Comparison of ENCODE assay signal across 8 cellular contexts in the genomic region with DNA sequence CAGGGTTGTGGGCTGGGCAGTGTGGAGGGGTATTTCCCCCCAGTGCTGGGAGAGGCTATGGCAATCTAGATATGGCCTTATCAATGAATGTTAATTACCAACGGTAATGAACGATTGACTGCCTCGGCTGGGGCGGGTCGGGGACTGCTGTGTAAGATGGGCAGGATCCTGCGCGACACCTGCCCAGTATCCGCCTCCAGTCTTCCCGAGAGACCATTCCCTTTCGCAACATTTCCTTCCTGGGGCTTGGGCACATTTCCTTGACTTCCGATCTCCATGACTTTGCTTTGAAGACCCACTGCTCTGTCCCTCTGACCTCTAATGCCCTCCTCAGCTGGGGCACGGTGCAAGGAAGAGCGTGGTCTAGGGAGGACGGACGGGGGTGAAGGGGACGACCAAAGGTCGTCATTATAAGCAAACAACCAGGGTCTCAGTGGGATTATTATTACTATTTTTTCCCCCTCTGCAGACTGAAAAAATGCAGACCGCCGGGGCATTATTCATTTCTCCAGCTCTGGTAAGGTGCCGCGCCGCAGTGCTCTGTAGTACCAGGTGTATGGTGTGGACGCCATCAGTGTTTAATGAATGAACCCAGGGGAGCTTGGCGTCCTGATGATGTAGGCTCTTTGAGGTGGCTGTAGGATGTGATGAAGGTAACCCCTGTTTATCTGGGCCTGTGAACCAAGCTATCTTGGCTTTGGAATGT. TPM values are rescaled to one million over a fixed set of nuclear protein-coding genes. Genes with fewer than 3 reads are reported as not detected.
DNase-seq lines count a peak whose midpoint lies in the region; ATAC-seq lines count a peak whose summit lies in the region.

No MANE protein-coding gene starts in this region.

- H3K9me3 ChIP-seq in iPS-18c (ENCODE audit: control insufficient read depth, insufficient read depth, low read length), result no peaks in the 10 kb centered on the region

- peaks cover 33% of the 10 kb centered on the region for H3K4me1 Mint-ChIP-seq in activated naive CD4-positive, alpha-beta T cell treated with anti-CD3 and anti-CD28 coated beads, Interleukin-2, amount 10 ng/mL, durations not matched to agents 7 days and 5 days
- peaks cover 20% of the 10 kb centered on the region for H3K4me1 Mint-ChIP-seq in activated T-helper 2 cell treated with anti-CD3 and anti-CD28 coated beads, Interferon-gamma antibody, Interleukin-2, Interleukin-4, amounts not matched to agents 10 μg/mL and 5 μg/mL and 100 μg/mL, durations not matched to agents 14 hours and 24 hours and 36 hours (ENCODE audit: low read depth)

- peak; percentile 24 for DNase-seq in activated naive CD4-positive, alpha-beta T cell treated with anti-CD3 and anti-CD28 coated beads, Interleukin-2, amount 10 ng/mL, durations not matched to agents 7 days and 5 days
- no peak for DNase-seq in activated naive CD4-positive, alpha-beta T cell treated with Interleukin-2 at 50 U/mL for 16 hours
- no peak for DNase-seq in activated T-helper 2 cell treated with anti-CD3 and anti-CD28 coated beads, Interferon-gamma antibody, Interleukin-2, Interleukin-4, amounts not matched to agents 10 μg/mL and 5 μg/mL and 100 μg/mL, durations not matched to agents 14 hours and 24 hours and 36 hours (ENCODE audit: low spot score)
- DNase-seq in substantia nigra (lab: John Stamatoyannopoulos, UW), result no peak
- DNase-seq in DMS153 (lab: John Stamatoyannopoulos, UW), result no peak
- DNase-seq in stimulated activated CD8-positive, alpha-beta memory T cell treated with anti-CD3 and anti-CD28 coated beads, Interleukin-4, amount 100 ng/mL, for 48 hours, result no peak

- intact Hi-C loops in activated T-helper 2 cell treated with anti-CD3 and anti-CD28 coated beads, Interferon-gamma antibody, Interleukin-2, Interleukin-4, amounts not matched to agents 10 μg/mL and 5 μg/mL and 100 μg/mL, durations not matched to agents 14 hours and 24 hours and 36 hours (cut with micrococcal nuclease), result loop anchor here (1.0 to 5.0 kb wide), 4 partner anchors 15 to 139 kb away; a partner anchor contains a TSS

- no peaks in the 10 kb centered on the region for H3K27me3 Mint-ChIP-seq in activated naive CD4-positive, alpha-beta T cell treated with anti-CD3 and anti-CD28 coated beads, Interleukin-2, amount 10 ng/mL, durations not matched to agents 7 days and 5 days
- H3K27me3 Mint-ChIP-seq in activated T-helper 2 cell treated with anti-CD3 and anti-CD28 coated beads, Interferon-gamma antibody, Interleukin-2, Interleukin-4, amounts not matched to agents 10 μg/mL and 5 μg/mL and 100 μg/mL, durations not matched to agents 14 hours and 24 hours and 36 hours (ENCODE audit: low read depth), result no peaks in the 10 kb centered on the region

- peak overlapping the region; percentile 42 for H3K27ac ChIP-seq in substantia nigra (ENCODE audit: low read depth, low read length, poor library complexity, severe bottlenecking)

- peak overlapping the region; percentile 87 for H3K27ac Mint-ChIP-seq in activated naive CD4-positive, alpha-beta T cell treated with anti-CD3 and anti-CD28 coated beads, Interleukin-2, amount 10 ng/mL, durations not matched to agents 7 days and 5 days
- peak overlapping the region; percentile 92 for H3K27ac Mint-ChIP-seq in activated T-helper 2 cell treated with anti-CD3 and anti-CD28 coated beads, Interferon-gamma antibody, Interleukin-2, Interleukin-4, amounts not matched to agents 10 μg/mL and 5 μg/mL and 100 μg/mL, durations not matched to agents 14 hours and 24 hours and 36 hours

- peaks cover 13% of the 10 kb centered on the region for H3K36me3 Mint-ChIP-seq in activated naive CD4-positive, alpha-beta T cell treated with anti-CD3 and anti-CD28 coated beads, Interleukin-2, amount 10 ng/mL, durations not matched to agents 7 days and 5 days
- H3K36me3 Mint-ChIP-seq in activated T-helper 2 cell treated with anti-CD3 and anti-CD28 coated beads, Interferon-gamma antibody, Interleukin-2, Interleukin-4, amounts not matched to agents 10 μg/mL and 5 μg/mL and 100 μg/mL, durations not matched to agents 14 hours and 24 hours and 36 hours (ENCODE audit: low read depth), result peaks cover 35% of the 10 kb centered on the region

- no peaks in the 10 kb centered on the region for H3K9me3 Mint-ChIP-seq in activated naive CD4-positive, alpha-beta T cell treated with anti-CD3 and anti-CD28 coated beads, Interleukin-2, amount 10 ng/mL, durations not matched to agents 7 days and 5 days
- no peaks in the 10 kb centered on the region for H3K9me3 Mint-ChIP-seq in activated T-helper 2 cell treated with anti-CD3 and anti-CD28 coated beads, Interferon-gamma antibody, Interleukin-2, Interleukin-4, amounts not matched to agents 10 μg/mL and 5 μg/mL and 100 μg/mL, durations not matched to agents 14 hours and 24 hours and 36 hours

- CTCF ChIA-PET in activated naive CD4-positive, alpha-beta T cell treated with anti-CD3 and anti-CD28 coated beads, Interleukin-2, amount 10 ng/mL, durations not matched to agents 7 days and 5 days (lab: Charles Lee), result interaction anchor here (1.1 to 1.9 kb wide), 5 partner anchors 14 to 139 kb away, joined by 3 to 7 read pairs (median 4); no protein-coding TSS in a partner anchor

- H3K4me3 Mint-ChIP-seq in activated naive CD4-positive, alpha-beta T cell treated with anti-CD3 and anti-CD28 coated beads, Interleukin-2, amount 10 ng/mL, durations not matched to agents 7 days and 5 days, result peak overlapping the region; percentile 85
- H3K4me3 Mint-ChIP-seq in activated T-helper 2 cell treated with anti-CD3 and anti-CD28 coated beads, Interferon-gamma antibody, Interleukin-2, Interleukin-4, amounts not matched to agents 10 μg/mL and 5 μg/mL and 100 μg/mL, durations not matched to agents 14 hours and 24 hours and 36 hours (ENCODE audit: low read depth), result peak overlapping the region; percentile 96

- H3K4me3 ChIP-seq in iPS-18c (ENCODE audit: insufficient read depth, low read depth, low read length), result peak overlapping the region; percentile 97

- no peak for ATAC-seq in GM21723 (IDR thresholded peaks at IDR 0.05; ENCODE audit: unreplicated experiment)

RNA-seq across cellular contexts. Expression of a gene that starts 0.5 kb away (rescaled TPM):
- 153 and 156 TPM in 2 replicates for total RNA-seq in activated T-helper 2 cell treated with anti-CD3 and anti-CD28 coated beads, Interferon-gamma antibody, Interleukin-2, Interleukin-4, amounts not matched to agents 10 μg/mL and 5 μg/mL and 100 μg/mL, durations not matched to agents 14 hours and 24 hours and 36 hours

RNA-seq across cellular contexts. Expression of a gene that starts 15.1 kb away (rescaled TPM):
- 81.3 and 85.2 TPM in 2 replicates for total RNA-seq in activated T-helper 2 cell treated with anti-CD3 and anti-CD28 coated beads, Interferon-gamma antibody, Interleukin-2, Interleukin-4, amounts not matched to agents 10 μg/mL and 5 μg/mL and 100 μg/mL, durations not matched to agents 14 hours and 24 hours and 36 hours

RNA-seq across cellular contexts. Expression of a gene that starts 51.5 kb away (rescaled TPM):
- 145 and 152 TPM in 2 replicates for total RNA-seq in activated T-helper 2 cell treated with anti-CD3 and anti-CD28 coated beads, Interferon-gamma antibody, Interleukin-2, Interleukin-4, amounts not matched to agents 10 μg/mL and 5 μg/mL and 100 μg/mL, durations not matched to agents 14 hours and 24 hours and 36 hours
